ENCODE assay signal across 8 cellular contexts in the genomic region with DNA sequence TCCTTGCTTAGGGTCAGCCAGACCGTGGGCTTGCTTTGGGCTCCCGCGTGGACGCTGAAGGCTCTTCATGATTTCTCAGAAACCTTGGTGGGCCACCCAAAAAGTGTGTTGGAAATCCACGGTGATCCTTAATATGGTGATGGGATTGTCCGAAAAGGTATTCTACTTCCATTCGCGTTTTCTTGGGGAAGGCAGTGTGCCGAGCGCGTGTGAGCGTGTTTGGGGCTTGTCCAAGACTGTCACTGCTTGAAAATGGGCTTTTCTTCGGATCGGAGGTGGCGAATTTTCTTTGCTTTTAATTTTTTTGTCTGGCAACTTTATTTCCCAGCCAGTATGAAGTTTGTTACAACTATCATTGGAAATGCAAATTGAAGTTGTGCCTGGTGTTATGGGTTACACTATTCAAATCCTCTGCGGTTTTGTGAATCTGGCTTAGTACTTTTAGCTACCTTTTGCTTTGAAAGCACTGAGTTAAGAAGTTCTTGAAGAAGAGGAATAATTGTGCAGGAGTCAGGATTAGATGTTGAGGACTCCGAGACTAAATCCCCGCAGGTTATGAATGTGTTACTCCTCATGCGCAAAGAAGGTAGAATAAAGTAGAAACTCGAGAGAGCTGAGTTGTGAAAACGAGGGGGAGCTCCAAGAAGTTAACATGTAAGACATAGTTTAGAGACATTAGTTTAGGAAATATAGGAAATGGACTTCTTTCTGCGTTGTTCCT. TPM values are rescaled to one million over a fixed set of nuclear protein-coding genes. Genes with fewer than 3 reads are reported as not detected.
DNase-seq lines count a peak whose midpoint lies in the region; TF ChIP-seq lines count a peak whose summit lies in the region.

No MANE protein-coding gene starts in this region.

- no peak for DNase-seq in AG09309 (ENCODE audit: low read depth)
- peak in 10 of 61 donors; percentile 6 to 41 (median 24) for DNase-seq in caudate nucleus (lab: John Stamatoyannopoulos, UW)
- no peak for DNase-seq in SIG-M5 (lab: John Stamatoyannopoulos, UW)
- DNase-seq in ecto neural progenitor cell (ENCODE audit: low spot score): no peak
- DNase-seq in activated CD4-positive, alpha-beta T cell treated with anti-CD3 and anti-CD28 coated beads for 48 hours: no peak
- no peak for DNase-seq in DMS153 (lab: John Stamatoyannopoulos, UW)

- H3K9me3 ChIP-seq in KOPT-K1 (ENCODE audit: insufficient read depth, low read length, poor library complexity, severe bottlenecking) (no peaks in the 10 kb centered on the region), mononuclear cell (ENCODE audit: low read depth, low read length) (no peaks in the 10 kb centered on the region)

- peak overlapping the region; percentile 71 for H3K27ac ChIP-seq in KOPT-K1 (ENCODE audit: low read depth, low read length, poor library complexity, severe bottlenecking)
- H3K27ac ChIP-seq in caudate nucleus (ENCODE audit: low read depth, low read length): peak overlapping the region; percentile 44

- peaks cover 39% of the 10 kb centered on the region for H3K36me3 ChIP-seq in KOPT-K1 (ENCODE audit: insufficient read depth, low read length)

- H3K27me3 ChIP-seq in mononuclear cell (ENCODE audit: insufficient read depth, low read length): peaks cover 14% of the 10 kb centered on the region

- peaks cover 35% of the 10 kb centered on the region for H3K4me1 ChIP-seq in mononuclear cell (ENCODE audit: insufficient read depth, low read length)

- H3K4me3 ChIP-seq in AG09309 (ENCODE audit: control insufficient read depth, low read depth, low read length): peak overlapping the region; percentile 67
- peak overlapping the region; percentile 49 for H3K4me3 ChIP-seq in mononuclear cell (ENCODE audit: low read length)

- TF ChIP-seq CTCF in AG09309 (IDR thresholded peaks at IDR 0.05; ENCODE audit: control insufficient read depth, insufficient read depth, low read depth, low read length, missing control alignments): no peak

RNA-seq across cellular contexts. Expression of a gene that starts 3.2 kb away (rescaled TPM):
- total RNA-seq in mononuclear cell: 14.1 TPM
